In genomic region chr2:85355521-85355920, GRCh38 we compare ENCODE assay signal across 1 cellular context.
TF ChIP-seq lines count a peak whose summit lies in the region.

No MANE protein-coding gene starts in this region.

TF ChIP-seq in GM23338, 12 proteins besides CTCF, POLR2A, EP300 and RAD21 (continued from another document):
- TF ChIP-seq ZNF331 (CRISPR knock-in tag; IDR thresholded peaks at IDR 0.05; ENCODE audit: low read depth), result no peak
- TF ChIP-seq POLR2AphosphoS5 (IDR thresholded peaks at IDR 0.05; ENCODE audit: low read depth), result no peak
- no peak for TF ChIP-seq EZH2phosphoT487 (IDR thresholded peaks at IDR 0.05; ENCODE audit: unreplicated experiment)
- TF ChIP-seq STAT1 (IDR thresholded peaks at IDR 0.05; ENCODE audit: unreplicated experiment), result no peak
- TF ChIP-seq ZNF114 (CRISPR knock-in tag; IDR thresholded peaks at IDR 0.05), result no peak
